ENCODE assay signal across 7 cellular contexts in genomic region chr6:113634352-113635163, GRCh38.
DNase-seq lines count a peak whose midpoint lies in the region; ATAC-seq, FAIRE-seq and TF ChIP-seq lines count a peak whose summit lies in the region.

No MANE protein-coding gene starts in this region.

- TF ChIP-seq CTCF in bronchial epithelial cell (IDR thresholded peaks at IDR 0.05; ENCODE audit: insufficient read depth, low read length, severe bottlenecking), result no peak

- no peaks in the 10 kb centered on the region for H3K27me3 Mint-ChIP-seq in stimulated activated naive B cell treated with anti-CD40 and anti-IgM and Interleukin-4, amounts not matched to agents 10 μg/mL and 1 μg/mL and 100 μg/mL, for 72 hours

- no peaks in the 10 kb centered on the region for H3K27me3 ChIP-seq in bronchial epithelial cell (ENCODE audit: control insufficient read depth, insufficient read depth, low read length)
- no peaks in the 10 kb centered on the region for H3K27me3 ChIP-seq in effector memory CD4-positive, alpha-beta T cell (replicated peaks; ENCODE audit: control insufficient read depth, insufficient read depth, low read length, poor library complexity, severe bottlenecking)

- peak overlapping the region; percentile 81 for H3K27ac Mint-ChIP-seq in stimulated activated naive B cell treated with anti-CD40 and anti-IgM and Interleukin-4, amounts not matched to agents 10 μg/mL and 1 μg/mL and 100 μg/mL, for 72 hours
- no peak overlapping the region for H3K27ac Mint-ChIP-seq in activated naive CD4-positive, alpha-beta T cell treated with anti-CD3 and anti-CD28 coated beads, Interleukin-2, amount 50 U/mL, for 72 hours

- no peaks in the 10 kb centered on the region for H3K36me3 Mint-ChIP-seq in stimulated activated naive B cell treated with anti-CD40 and anti-IgM and Interleukin-4, amounts not matched to agents 10 μg/mL and 1 μg/mL and 100 μg/mL, for 72 hours
- H3K36me3 Mint-ChIP-seq in activated naive CD4-positive, alpha-beta T cell treated with anti-CD3 and anti-CD28 coated beads, Interleukin-2, amount 50 U/mL, for 72 hours, result no peaks in the 10 kb centered on the region

- DNase-seq in bronchial epithelial cell (ENCODE audit: low read depth), result peak; percentile 82
- peak; percentile 48 for DNase-seq in stimulated activated naive B cell treated with anti-CD40 and anti-IgM and Interleukin-4, amounts not matched to agents 10 μg/mL and 1 μg/mL and 100 μg/mL, for 72 hours
- no peak for DNase-seq in effector memory CD4-positive, alpha-beta T cell
- no peak for DNase-seq in activated naive CD4-positive, alpha-beta T cell treated with anti-CD3 and anti-CD28 coated beads, Interleukin-2, amount 50 U/mL, for 72 hours (ENCODE audit: low spot score in 2 of 2)

- peak; percentile 31 for ATAC-seq in GM19035 (IDR thresholded peaks at IDR 0.05; ENCODE audit: unreplicated experiment)
- peak; percentile 19 for ATAC-seq in HG03196 (IDR thresholded peaks at IDR 0.05; ENCODE audit: unreplicated experiment)
- peak; percentile 35 to 48 for ATAC-seq in stimulated activated naive B cell treated with anti-CD40 and anti-IgM and Interleukin-4, amounts not matched to agents 10 μg/mL and 1 μg/mL and 100 μg/mL, for 72 hours (replicated peaks)
- ATAC-seq in HG03025 (IDR thresholded peaks at IDR 0.05; ENCODE audit: low FRiP score, unreplicated experiment), result no peak
- ATAC-seq in activated naive CD4-positive, alpha-beta T cell treated with anti-CD3 and anti-CD28 coated beads, Interleukin-2, amount 50 U/mL, for 72 hours, result no peak

- no peaks in the 10 kb centered on the region for H3K9me3 ChIP-seq in effector memory CD4-positive, alpha-beta T cell (ENCODE audit: control insufficient read depth, low read length)

- H3K36me3 ChIP-seq in bronchial epithelial cell (ENCODE audit: control insufficient read depth, insufficient read depth, low read length), result no peaks in the 10 kb centered on the region
- H3K36me3 ChIP-seq in effector memory CD4-positive, alpha-beta T cell (ENCODE audit: control insufficient read depth, insufficient read depth, low read length), result no peaks in the 10 kb centered on the region

- peaks cover 43 to 63% of the 10 kb centered on the region in 2 donors for H3K4me1 Mint-ChIP-seq in stimulated activated naive B cell treated with anti-CD40 and anti-IgM and Interleukin-4, amounts not matched to agents 10 μg/mL and 1 μg/mL and 100 μg/mL, for 72 hours

- H3K27ac ChIP-seq in effector memory CD4-positive, alpha-beta T cell (ENCODE audit: insufficient read depth, low read length, poor library complexity, severe bottlenecking), result no peak overlapping the region

- peaks cover 3% of the 10 kb centered on the region for H3K4me1 ChIP-seq in effector memory CD4-positive, alpha-beta T cell (ENCODE audit: control insufficient read depth, insufficient read depth, low read length, poor library complexity, severe bottlenecking)

- H3K4me3 ChIP-seq in bronchial epithelial cell (ENCODE audit: low read depth, low read length), result no peak overlapping the region
- no peak overlapping the region for H3K4me3 ChIP-seq in effector memory CD4-positive, alpha-beta T cell (ENCODE audit: insufficient read depth, low read depth, low read length, poor library complexity, severe bottlenecking)

- H3K9me3 Mint-ChIP-seq in stimulated activated naive B cell treated with anti-CD40 and anti-IgM and Interleukin-4, amounts not matched to agents 10 μg/mL and 1 μg/mL and 100 μg/mL, for 72 hours, result no peaks in the 10 kb centered on the region
- no peaks in the 10 kb centered on the region for H3K9me3 Mint-ChIP-seq in activated naive CD4-positive, alpha-beta T cell treated with anti-CD3 and anti-CD28 coated beads, Interleukin-2, amount 50 U/mL, for 72 hours

- H3K4me3 Mint-ChIP-seq in stimulated activated naive B cell treated with anti-CD40 and anti-IgM and Interleukin-4, amounts not matched to agents 10 μg/mL and 1 μg/mL and 100 μg/mL, for 72 hours, result peak overlapping the region; percentile 24 to 50

- no peak for FAIRE-seq in bronchial epithelial cell (lab: Jason Lieb, UNC)

Comparison
In these comparisons a context has a peak if more than half of its experiments do, and no peak if none do; other contexts are left out.
1. ATAC-seq: peak in GM19035 (single experiment), HG03196 (single experiment) and stimulated activated naive B cell treated with anti-CD40 and anti-IgM and Interleukin-4, amounts not matched to agents 10 μg/mL and 1 μg/mL and 100 μg/mL, for 72 hours (2 of 2); none in HG03025 (single experiment) and activated naive CD4-positive, alpha-beta T cell treated with anti-CD3 and anti-CD28 coated beads, Interleukin-2, amount 50 U/mL, for 72 hours (0 of 2).
2. DNase-seq: peak in bronchial epithelial cell (single experiment) and stimulated activated naive B cell treated with anti-CD40 and anti-IgM and Interleukin-4, amounts not matched to agents 10 μg/mL and 1 μg/mL and 100 μg/mL, for 72 hours (single experiment); none in effector memory CD4-positive, alpha-beta T cell (0 of 3) and activated naive CD4-positive, alpha-beta T cell treated with anti-CD3 and anti-CD28 coated beads, Interleukin-2, amount 50 U/mL, for 72 hours (0 of 2).